18 cellular contexts compared by ENCODE assay signal in genomic region chr6:484729-485111, GRCh38.
DNase-seq lines count a peak whose midpoint lies in the region; ATAC-seq lines count a peak whose summit lies in the region.
"Had no signal": no experiment of that assay in that cellular context is flagged by ENCODE, and none has a peak within 500 bp of the region (broad histone marks: within the 10 kb centered on the region; RNA-seq: fewer than 3 reads in every experiment).

No MANE protein-coding gene starts in this region.

- DNase-seq in NCI-H345 treated with DMSO at 0.1 percent for 48 hours (lab: John Stamatoyannopoulos, UW; ENCODE audit: unreplicated experiment) (peak; percentile 8), NCI-H345 (lab: John Stamatoyannopoulos, UW) (no peak), KG1 (lab: John Stamatoyannopoulos, UW) (no peak)
- DNase-seq in activated naive CD4-positive, alpha-beta T cell treated with anti-CD3 and anti-CD28 coated beads for 36 hours, result no peak
- DNase-seq in activated naive CD4-positive, alpha-beta T cell treated with Interleukin-2 at 50 U/mL for 16 hours, result no peak
- DNase-seq in activated T-helper 2 cell treated with anti-CD3 and anti-CD28 coated beads, Interferon-gamma antibody, Interleukin-2, Interleukin-4, amounts not matched to agents 10 μg/mL and 5 μg/mL and 100 μg/mL, durations not matched to agents 14 hours and 24 hours and 36 hours (ENCODE audit: low spot score), result no peak
- DNase-seq in stimulated activated naive CD8-positive, alpha-beta T cell treated with anti-CD3 and anti-CD28 coated beads, Interleukin-15, Interleukin-2, amounts not matched to agents 100 U/mL and 50 U/mL, for 24 hours, result no peak
- DNase-seq: AML-193, dermis blood vessel endothelial cell, heart left ventricle, naive B cell, NCI-H1048, NCI-H226, T-cell had no signal

- CTCF ChIA-PET in activated naive CD4-positive, alpha-beta T cell treated with anti-CD3 and anti-CD28 coated beads for 36 hours (lab: Charles Lee), result interaction anchor here (0.8 to 1.6 kb wide), 10 partner anchors 9 to 109 kb away, joined by 3 to 8 read pairs (median 4); no protein-coding TSS in a partner anchor

- peaks cover 51% of the 10 kb centered on the region for H3K36me3 Mint-ChIP-seq in activated naive CD4-positive, alpha-beta T cell treated with anti-CD3 and anti-CD28 coated beads for 36 hours (ENCODE audit: low read depth)
- peaks cover 73% of the 10 kb centered on the region for H3K36me3 Mint-ChIP-seq in activated T-helper 2 cell treated with anti-CD3 and anti-CD28 coated beads, Interferon-gamma antibody, Interleukin-2, Interleukin-4, amounts not matched to agents 10 μg/mL and 5 μg/mL and 100 μg/mL, durations not matched to agents 14 hours and 24 hours and 36 hours (ENCODE audit: low read depth)

- H3K27me3 Mint-ChIP-seq in activated naive CD4-positive, alpha-beta T cell treated with anti-CD3 and anti-CD28 coated beads for 36 hours (ENCODE audit: low read depth), result no peaks in the 10 kb centered on the region
- H3K27me3 Mint-ChIP-seq in activated T-helper 2 cell treated with anti-CD3 and anti-CD28 coated beads, Interferon-gamma antibody, Interleukin-2, Interleukin-4, amounts not matched to agents 10 μg/mL and 5 μg/mL and 100 μg/mL, durations not matched to agents 14 hours and 24 hours and 36 hours (ENCODE audit: low read depth), result no peaks in the 10 kb centered on the region
- H3K27me3 Mint-ChIP-seq: naive B cell, T-cell had no signal

- H3K27ac Mint-ChIP-seq in activated naive CD4-positive, alpha-beta T cell treated with anti-CD3 and anti-CD28 coated beads for 36 hours, result peak overlapping the region; percentile 99
- H3K27ac Mint-ChIP-seq in activated T-helper 2 cell treated with anti-CD3 and anti-CD28 coated beads, Interferon-gamma antibody, Interleukin-2, Interleukin-4, amounts not matched to agents 10 μg/mL and 5 μg/mL and 100 μg/mL, durations not matched to agents 14 hours and 24 hours and 36 hours, result peak overlapping the region; percentile 96
- H3K27ac Mint-ChIP-seq: mesothelial cell of epicardium, T-cell had no signal

- H3K9me3 Mint-ChIP-seq in activated naive CD4-positive, alpha-beta T cell treated with anti-CD3 and anti-CD28 coated beads for 36 hours, result no peaks in the 10 kb centered on the region
- peaks cover 10% of the 10 kb centered on the region for H3K9me3 Mint-ChIP-seq in activated T-helper 2 cell treated with anti-CD3 and anti-CD28 coated beads, Interferon-gamma antibody, Interleukin-2, Interleukin-4, amounts not matched to agents 10 μg/mL and 5 μg/mL and 100 μg/mL, durations not matched to agents 14 hours and 24 hours and 36 hours
- H3K9me3 Mint-ChIP-seq: naive B cell, T-cell had no signal

- peaks cover 87% of the 10 kb centered on the region for H3K4me1 Mint-ChIP-seq in activated naive CD4-positive, alpha-beta T cell treated with anti-CD3 and anti-CD28 coated beads for 36 hours (ENCODE audit: low read depth)
- H3K4me1 Mint-ChIP-seq in activated T-helper 2 cell treated with anti-CD3 and anti-CD28 coated beads, Interferon-gamma antibody, Interleukin-2, Interleukin-4, amounts not matched to agents 10 μg/mL and 5 μg/mL and 100 μg/mL, durations not matched to agents 14 hours and 24 hours and 36 hours (ENCODE audit: low read depth), result peaks cover 80% of the 10 kb centered on the region
- H3K4me1 Mint-ChIP-seq: mesothelial cell of epicardium had no signal

- peak; percentile 1 for ATAC-seq in stimulated activated naive CD8-positive, alpha-beta T cell treated with anti-CD3 and anti-CD28 coated beads, Interleukin-15, Interleukin-2, amounts not matched to agents 100 U/mL and 50 U/mL, for 24 hours
- no peak for ATAC-seq in HG03097 (IDR thresholded peaks at IDR 0.05; ENCODE audit: low FRiP score, unreplicated experiment)
- ATAC-seq: A549, foreskin keratinocyte, heart left ventricle, T-cell had no signal

- intact Hi-C loops in activated naive CD4-positive, alpha-beta T cell treated with anti-CD3 and anti-CD28 coated beads for 36 hours (cut with micrococcal nuclease), result loop anchor here (1.0 kb wide), 9 partner anchors 15 to 295 kb away; no protein-coding TSS in a partner anchor
- intact Hi-C loops in activated T-helper 2 cell treated with anti-CD3 and anti-CD28 coated beads, Interferon-gamma antibody, Interleukin-2, Interleukin-4, amounts not matched to agents 10 μg/mL and 5 μg/mL and 100 μg/mL, durations not matched to agents 14 hours and 24 hours and 36 hours (cut with micrococcal nuclease), result loop anchor here (2.0 kb wide), 1 partner anchor 14 kb away; no protein-coding TSS in a partner anchor

- peak overlapping the region; percentile 35 for H3K4me3 Mint-ChIP-seq in activated naive CD4-positive, alpha-beta T cell treated with anti-CD3 and anti-CD28 coated beads for 36 hours
- no peak overlapping the region for H3K4me3 Mint-ChIP-seq in activated T-helper 2 cell treated with anti-CD3 and anti-CD28 coated beads, Interferon-gamma antibody, Interleukin-2, Interleukin-4, amounts not matched to agents 10 μg/mL and 5 μg/mL and 100 μg/mL, durations not matched to agents 14 hours and 24 hours and 36 hours (ENCODE audit: low read depth)
- H3K4me3 Mint-ChIP-seq: mesothelial cell of epicardium, T-cell had no signal
